In the genomic region with DNA sequence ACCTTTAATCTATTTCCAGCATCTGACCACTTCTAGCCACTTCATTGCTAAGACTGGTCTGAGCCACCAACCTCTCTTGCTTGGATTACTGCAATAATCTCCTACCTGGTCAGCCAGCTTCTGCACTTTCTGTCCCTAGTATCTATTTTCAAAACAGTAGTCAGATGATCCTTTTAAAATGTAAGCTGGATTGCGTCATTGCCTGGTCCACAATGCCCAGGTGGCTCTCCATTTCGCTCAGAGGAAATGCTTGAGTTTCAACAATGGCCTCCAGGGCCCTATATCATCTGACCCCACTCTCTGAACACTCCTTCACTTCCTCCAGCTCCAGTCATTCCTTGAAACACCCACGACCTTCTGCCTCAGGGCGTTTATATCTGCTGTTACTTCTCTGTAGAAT, we compare ENCODE assay signal across 13 cellular contexts. TPM values are rescaled to one million over a fixed set of nuclear protein-coding genes. Genes with fewer than 3 reads are reported as not detected.
A peak's percentile ranks its signal among the peaks of the same experiment; 100 is the strongest.
DNase-seq lines count a peak whose midpoint lies in the region; ATAC-seq and TF ChIP-seq lines count a peak whose summit lies in the region.
"Had no signal": no experiment of that assay in that cellular context is flagged by ENCODE, and none has a peak within 500 bp of the region (broad histone marks: within the 10 kb centered on the region; RNA-seq: fewer than 3 reads in every experiment).

No MANE protein-coding gene starts in this region.

- peak; percentile 51 for ATAC-seq in GM18861 (IDR thresholded peaks at IDR 0.05; ENCODE audit: unreplicated experiment)
- ATAC-seq in GM21723 (IDR thresholded peaks at IDR 0.05; ENCODE audit: unreplicated experiment) = peak; percentile 59
- ATAC-seq in HG03457 (IDR thresholded peaks at IDR 0.05; ENCODE audit: unreplicated experiment) = peak; percentile 59
- ATAC-seq in left lobe of liver = peak; percentile 7

- intact Hi-C loops in lower leg skin (cut with DNase I; ENCODE audit: low total_unique reads) = no loop called here

- TF ChIP-seq POLR2A in lower leg skin (IDR thresholded peaks at IDR 0.05) = no peak

- no peak overlapping the region for H3K4me3 ChIP-seq in lower leg skin (ENCODE audit: low read depth, poor library complexity, severe bottlenecking)

- DNase-seq in left lobe of liver (ENCODE audit: low spot score) (peak; percentile 69), SKM-1 treated with dmso at 0.1 percent for 144 hours (lab: John Stamatoyannopoulos, UW; ENCODE audit: unreplicated experiment) (no peak), NCI-H2171 (lab: John Stamatoyannopoulos, UW) (no peak), H4 (ENCODE audit: low spot score) (no peak), lower leg skin (ENCODE audit: low spot score in 2 of 2) (no peak)
- DNase-seq: activated T-cell treated with anti-CD3 and anti-CD28 coated beads for 4 hours, COR-L47, naive B cell, OCI-M1, T1000 had no signal

- WGBS in lower leg skin, 2 donors = 72 to 76% methylated on average over 4 of the region's 4 CpGs

- no peak for TF ChIP-seq CTCF in lower leg skin (IDR thresholded peaks at IDR 0.05)

RNA-seq across cellular contexts. Expression of a gene that starts 2.3 kb away (rescaled TPM):
- total RNA-seq in left lobe of liver (19.4 TPM), lower leg skin (under 1 TPM in 1 of 4 donors, not detected in 3; 0.19 TPM)
- total RNA-seq in H4 (2014; rRNA removed; shearing (Covaris generic)) = not detected in 2 replicates

RNA-seq across cellular contexts. Expression of a gene that starts 37.7 kb away (rescaled TPM):
- total RNA-seq in left lobe of liver (302 TPM), lower leg skin (not detected)
- total RNA-seq in H4 (2014; rRNA removed; shearing (Covaris generic)) = not detected in 2 replicates

Comparison
In these comparisons a context has a peak if more than half of its experiments do, and no peak if none do; other contexts are left out.
1. ATAC-seq: peak in every context shown above with its lines; median percentile 59 in GM21723; 59 in HG03457; 51 in GM18861; 7 in left lobe of liver.
2. RNA of a gene that starts 2.3 kb away (total RNA-seq): 19.4 TPM in left lobe of liver (single experiment); not detected in H4 and 0.19 TPM in lower leg skin; every median in the first group is over 10 times any median in the second.
3. RNA of a gene that starts 37.7 kb away (total RNA-seq): 302 TPM in left lobe of liver (single experiment); not detected in H4 and not detected in lower leg skin; every median in the first group is over 100 times any median in the second.